Comparison of ENCODE assay signal across 18 cellular contexts in the genomic region with DNA sequence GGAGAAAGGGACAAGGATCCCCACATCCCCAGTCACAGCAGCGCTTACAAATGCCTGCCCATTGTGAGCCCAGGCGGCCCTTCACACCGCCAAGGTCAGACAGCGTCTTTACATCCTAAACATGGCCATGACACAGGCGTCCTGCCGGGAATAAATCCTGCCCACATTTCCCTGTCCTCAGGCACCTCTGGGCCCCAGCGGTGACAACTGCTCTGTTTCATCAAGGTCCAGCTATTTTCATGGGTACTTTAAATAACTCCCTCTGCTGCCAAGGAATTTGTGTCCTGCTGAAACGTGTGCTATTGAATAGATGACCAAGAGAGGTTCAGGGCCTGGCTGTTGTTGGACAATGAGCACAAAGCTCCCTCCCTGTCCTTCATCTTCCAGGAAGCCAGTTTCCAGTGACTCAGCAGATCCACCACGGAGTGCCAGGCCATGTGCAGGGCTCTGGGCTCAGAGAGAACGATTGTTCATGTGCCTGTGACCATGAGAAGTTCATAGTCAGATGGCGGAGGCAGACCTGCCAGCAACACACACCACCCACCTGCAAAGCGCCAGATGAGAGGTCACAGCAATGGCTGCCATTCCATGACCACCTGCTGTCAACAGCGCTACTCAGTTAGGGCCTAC.
DNase-seq lines count a peak whose midpoint lies in the region; ATAC-seq, FAIRE-seq and TF ChIP-seq lines count a peak whose summit lies in the region.
"Had no signal": no experiment of that assay in that cellular context is flagged by ENCODE, and none has a peak within 500 bp of the region (broad histone marks: within the 10 kb centered on the region; RNA-seq: fewer than 3 reads in every experiment).

No MANE protein-coding gene starts in this region.

- no peak overlapping the region for H4K5ac ChIP-seq in H1 (ENCODE audit: insufficient read length, low read depth, low read length)

- H2BK12ac ChIP-seq in H1 (ENCODE audit: low read depth, low read length), result peak overlapping the region; percentile 56; the same call in 1 of the 2 replicates

- H3K27me3 ChIP-seq in H1 (replicated peaks in 1 of 4; ENCODE audit: control insufficient read depth in 3 of 4, extremely low read depth in 1 of 4, insufficient read depth in 3 of 4, low read length in 3 of 4), result no peaks in the 10 kb centered on the region
- H3K27me3 ChIP-seq: testis had no signal

- no peak for FAIRE-seq in H1 (lab: Jason Lieb, UNC)
- FAIRE-seq in urothelium cell line (lab: Jason Lieb, UNC), result peak; percentile 37

- H3K23ac ChIP-seq in H1 (ENCODE audit: insufficient read length), result no peak overlapping the region

- 0 out of 2 replicates have a peak overlapping the region, but pooled peaks have one; percentile 12 for H2BK5ac ChIP-seq in H1 (ENCODE audit: low read depth, low read length)

- no peak for TF ChIP-seq POLR2A in H1 (IDR thresholded peaks at IDR 0.05; ENCODE audit: control extremely low read depth in 1 of 2, low read depth in 2 of 2, low read length in 2 of 2)

- no peak overlapping the region for H3K4me3 ChIP-seq in H1 (ENCODE audit: extremely low read depth in 1 of 4, insufficient read depth in 2 of 4, low read depth in 3 of 4, low read length in 4 of 4)
- H3K4me3 ChIP-seq: lower lobe of right lung, testis had no signal

- TF ChIP-seq CTCF in H1 (IDR thresholded peaks at IDR 0.05; ENCODE audit: control extremely low read depth in 1 of 3, insufficient read depth in 1 of 3, low read depth in 1 of 3, low read length in 3 of 3), result no peak

- H3K23me2 ChIP-seq in H1 (ENCODE audit: low read depth, low read length), result no peaks in the 10 kb centered on the region

- H3K4me1 ChIP-seq in H1 (replicated peaks in 1 of 4; ENCODE audit: control insufficient read depth in 3 of 4, insufficient read depth in 4 of 4, low read length in 3 of 4), result peaks cover 0 to 8% (median 0%) of the 10 kb centered on the region in 4 experiments; a peak in 2 of 7 replicates
- H3K4me1 ChIP-seq: testis had no signal

- no peaks in the 10 kb centered on the region for H3K36me3 ChIP-seq in H1 (ENCODE audit: control insufficient read depth in 2 of 4, insufficient read depth in 4 of 4, low read length in 3 of 4)
- H3K36me3 ChIP-seq: lower lobe of right lung had no signal

- no peak for TF ChIP-seq RAD21 in H1 (IDR thresholded peaks at IDR 0.05 in 1 of 2, conservative IDR thresholded peaks at IDR 0.05 in 1 of 2; ENCODE audit: low read depth in 2 of 2, low read length in 2 of 2)

- H2BK120ac ChIP-seq in H1 (replicated peaks; ENCODE audit: low read depth, low read length), result no peak overlapping the region

- H3K9me3 ChIP-seq in H1 (ENCODE audit: insufficient read depth in 2 of 2, low read depth in 1 of 2, low read length in 1 of 2), result no peaks in the 10 kb centered on the region
- H3K9me3 ChIP-seq: lower lobe of right lung, testis had no signal

- ATAC-seq in HG03135 (IDR thresholded peaks at IDR 0.05; ENCODE audit: unreplicated experiment), result no peak
- no peak for ATAC-seq in HG03469 (IDR thresholded peaks at IDR 0.05; ENCODE audit: unreplicated experiment)
- ATAC-seq: activated CD8-positive, alpha-beta T cell treated with anti-CD3 and anti-CD28 coated beads for 36 hours; lower lobe of right lung had no signal

- H3K14ac ChIP-seq in H1 (ENCODE audit: insufficient read length), result no peak overlapping the region

- no peak for TF ChIP-seq EP300 in H1 (IDR thresholded peaks at IDR 0.05; ENCODE audit: borderline replicate concordance in 1 of 2, low read depth in 2 of 2, low read length in 2 of 2)

- no peaks in the 10 kb centered on the region for H3K79me1 ChIP-seq in H1 (ENCODE audit: low read depth, low read length)

- H3K18ac ChIP-seq in H1 (ENCODE audit: extremely low read depth, low read length), result no peak overlapping the region

- no peak overlapping the region for H3K4me2 ChIP-seq in H1 (ENCODE audit: insufficient read depth in 1 of 2, low read depth in 2 of 2, low read length in 2 of 2)

- H2BK20ac ChIP-seq in H1 (ENCODE audit: low read length), result no peak overlapping the region

- no peaks in the 10 kb centered on the region for H4K20me1 ChIP-seq in H1 (replicated peaks in 1 of 2; ENCODE audit: control insufficient read depth in 1 of 2, insufficient read depth in 2 of 2, low read length in 2 of 2)

- H3K9ac ChIP-seq in H1 (replicated peaks in 1 of 4; ENCODE audit: extremely low read depth in 1 of 4, low read depth in 3 of 4, low read length in 3 of 4), result no peak overlapping the region

- no peak overlapping the region for H3K56ac ChIP-seq in H1 (replicated peaks; ENCODE audit: insufficient read length, low read depth, low read length)

- no peak overlapping the region for H3K27ac ChIP-seq in H1 (ENCODE audit: low read depth, low read length)
- H3K27ac ChIP-seq: lower lobe of right lung, testis had no signal

- no peak overlapping the region for H2BK15ac ChIP-seq in H1 (ENCODE audit: low read length)

- DNase-seq in activated CD8-positive, alpha-beta memory T cell treated with anti-CD3 and anti-CD28 coated beads, Interleukin-2, amount 50 U/mL, for 48 hours, result peak; percentile 29
- no peak for DNase-seq in activated CD8-positive, alpha-beta memory T cell treated with anti-CD3 and anti-CD28 coated beads, Interleukin-2, amount 50 U/mL, for 4 hours
- DNase-seq in H1 (ENCODE audit: low read depth in 1 of 2, low spot score in 2 of 2), result no peak
- peak; percentile 84 for DNase-seq in mesenteric fat pad (ENCODE audit: low spot score)
- no peak for DNase-seq in urothelium cell line (ENCODE audit: low spot score)
- DNase-seq in COR-L47 (lab: John Stamatoyannopoulos, UW), result no peak
- DNase-seq: activated CD8-positive, alpha-beta T cell treated with anti-CD3 and anti-CD28 coated beads for 36 hours; activated naive CD4-positive, alpha-beta T cell treated with anti-CD3 and anti-CD28 coated beads for 36 hours; erythroblast; hippocampal formation; lower lobe of right lung; NCI-H1417; NCI-H524 treated with DMSO at 0.1 percent for 48 hours; occipital lobe; stimulated activated CD4-positive, alpha-beta T cell treated with anti-CD3 and anti-CD28 coated beads, Interleukin-15, amount 100 ng/mL, for 24 hours; testis had no signal

- no peak overlapping the region; the same call in 1 of the 2 replicates for H4K8ac ChIP-seq in H1 (ENCODE audit: extremely low read depth, insufficient read depth, low read length)

- POLR2A ChIA-PET in H1 (lab: Charles Lee; ENCODE audit: partially characterized antibody), result no interaction called here

- 72% methylated on average over 13 of the region's 13 CpGs; no CpG with 5 or more reads in 1 of the 2 experiments for WGBS in H1 (ENCODE audit: extremely low coverage in 1 of 2, insufficient coverage in 1 of 2, insufficient read length in 1 of 2, insufficient replicate concordance in 2 of 2, low coverage in 1 of 2, low lambda C conversion rate in 2 of 2, missing lambda C conversion rate in 1 of 2), 2 experiments

- H3K4ac ChIP-seq in H1 (replicated peaks; ENCODE audit: insufficient read length, low read depth, low read length), result no peak overlapping the region

- no peaks in the 10 kb centered on the region for H3K79me2 ChIP-seq in H1 (ENCODE audit: control insufficient read depth in 1 of 2, insufficient read depth in 2 of 2, low read length in 2 of 2)

- no peak overlapping the region for H2AK5ac ChIP-seq in H1 (ENCODE audit: low read depth, low read length)

- H2AFZ ChIP-seq in H1 (ENCODE audit: low read length), result peak overlapping the region; percentile 49; the same call in 1 of the 2 replicates

- CTCF ChIA-PET in H1 (lab: Charles Lee; ENCODE audit: partially characterized antibody), result interaction anchor here (0.7 kb wide), 1 partner anchor 9 kb away, joined by 3 read pairs; no protein-coding TSS in a partner anchor

- no peak overlapping the region for H4K91ac ChIP-seq in H1 (replicated peaks; ENCODE audit: insufficient read length, low read length)

TF ChIP-seq in H1, 55 proteins besides CTCF, POLR2A, EP300 and RAD21:
- TF ChIP-seq POLR2AphosphoS5 (IDR thresholded peaks at IDR 0.05; ENCODE audit: low read depth, low read length) (no peak), SP2 (IDR thresholded peaks at IDR 0.05; ENCODE audit: low read length) (no peak), CTBP2 (IDR thresholded peaks at IDR 0.05; ENCODE audit: borderline replicate concordance, insufficient read depth, insufficient read length, low read length) (no peak), BRCA1 (IDR thresholded peaks at IDR 0.05; ENCODE audit: low read depth, low read length) (no peak), KDM4A (IDR thresholded peaks at IDR 0.05; ENCODE audit: low read depth, low read length, severe bottlenecking) (no peak), TBP (IDR thresholded peaks at IDR 0.05; ENCODE audit: low read depth, low read length) (no peak), FOSL1 (IDR thresholded peaks at IDR 0.05; ENCODE audit: insufficient read depth, low read depth, low read length) (no peak), KDM1A (IDR thresholded peaks at IDR 0.05; ENCODE audit: borderline replicate concordance, low read length) (no peak), CBX8 (IDR thresholded peaks at IDR 0.05; ENCODE audit: borderline replicate concordance, low read depth, low read length) (no peak), RBBP5 (IDR thresholded peaks at IDR 0.05; ENCODE audit: borderline replicate concordance, low read depth, low read length) (no peak), RFX5 (IDR thresholded peaks at IDR 0.05; ENCODE audit: borderline replicate concordance, low read depth, low read length) (no peak), SIN3A (conservative IDR thresholded peaks at IDR 0.05 in 1 of 2, IDR thresholded peaks at IDR 0.05 in 1 of 2; ENCODE audit: low read depth in 1 of 2, low read length in 2 of 2) (no peak)

Comparison
In these comparisons a context has a peak if more than half of its experiments do, and no peak if none do; other contexts are left out.
1. DNase-seq: peak in activated CD8-positive, alpha-beta memory T cell treated with anti-CD3 and anti-CD28 coated beads, Interleukin-2, amount 50 U/mL, for 48 hours (single experiment) and mesenteric fat pad (single experiment); none in activated CD8-positive, alpha-beta memory T cell treated with anti-CD3 and anti-CD28 coated beads, Interleukin-2, amount 50 U/mL, for 4 hours (single experiment), H1 (0 of 2), urothelium cell line (single experiment) and COR-L47 (single experiment).